17 cellular contexts compared by ENCODE assay signal in genomic region chr3:137509354-137510045, GRCh38.
DNase-seq lines count a peak whose midpoint lies in the region; ATAC-seq, FAIRE-seq and TF ChIP-seq lines count a peak whose summit lies in the region.
"Had no signal": no experiment of that assay in that cellular context is flagged by ENCODE, and none has a peak within 500 bp of the region (broad histone marks: within the 10 kb centered on the region; RNA-seq: fewer than 3 reads in every experiment).

No MANE protein-coding gene starts in this region.

- ATAC-seq in HepG2 (peak; percentile 87), right lobe of liver (no peak), aorta (ENCODE audit: low FRiP score) (peak; percentile 36)
- ATAC-seq in activated naive CD8-positive, alpha-beta T cell treated with anti-CD3 and anti-CD28 coated beads, Interleukin-2, amount 50 U/mL, for 24 hours = no peak
- ATAC-seq: left colon had no signal

- H3K4me3 ChIP-seq in HepG2 (replicated peaks in 1 of 3; ENCODE audit: insufficient read depth in 1 of 3, low read depth in 2 of 3, low read length in 3 of 3) (peak overlapping the region in 1 of 3 experiments; percentile 16; a peak in 1 of 6 replicates), right lobe of liver (no peak overlapping the region), H1 (ENCODE audit: extremely low read depth in 1 of 4, insufficient read depth in 2 of 4, low read depth in 3 of 4, low read length in 4 of 4) (no peak overlapping the region), aorta (ENCODE audit: low read length in 2 of 2) (no peak overlapping the region)
- H3K4me3 ChIP-seq: Peyer's patch, suprapubic skin had no signal

- peaks cover 0 to 13% (median 6%) of the 10 kb centered on the region in 7 donors for H3K9me3 Mint-ChIP-seq in CD14-positive monocyte
- peaks cover 6% of the 10 kb centered on the region for H3K9me3 Mint-ChIP-seq in activated naive CD8-positive, alpha-beta T cell treated with anti-CD3 and anti-CD28 coated beads, Interleukin-2, amount 50 U/mL, for 24 hours
- H3K9me3 Mint-ChIP-seq in activated T-cell treated with anti-CD3 and anti-CD28 coated beads, Interleukin-2, amount 50 U/mL, for 24 hours = peaks cover 2% of the 10 kb centered on the region

- no peak overlapping the region for H2BK5ac ChIP-seq in H1 (ENCODE audit: low read depth, low read length)

- no peak overlapping the region for H4K5ac ChIP-seq in H1 (ENCODE audit: insufficient read length, low read depth, low read length)

- H3K4me1 ChIP-seq in HepG2 (ENCODE audit: insufficient read depth, low read length) (peaks cover 12% of the 10 kb centered on the region), right lobe of liver (no peaks in the 10 kb centered on the region), H1 (replicated peaks in 1 of 4; ENCODE audit: control insufficient read depth in 3 of 4, insufficient read depth in 4 of 4, low read length in 3 of 4) (no peaks in the 10 kb centered on the region), aorta (ENCODE audit: control insufficient read depth in 1 of 2, insufficient read depth in 2 of 2, low read length in 2 of 2) (no peaks in the 10 kb centered on the region)
- H3K4me1 ChIP-seq: Peyer's patch, suprapubic skin had no signal

- TF ChIP-seq CTCF in HepG2 (CRISPR knock-in tag; IDR thresholded peaks at IDR 0.05) = no peak
- no peak for TF ChIP-seq CTCF in right lobe of liver (IDR thresholded peaks at IDR 0.05)
- no peak for TF ChIP-seq CTCF in H1 (IDR thresholded peaks at IDR 0.05; ENCODE audit: control extremely low read depth in 1 of 3, insufficient read depth in 1 of 3, low read depth in 1 of 3, low read length in 3 of 3)
- TF ChIP-seq CTCF in CD14-positive monocyte (IDR thresholded peaks at IDR 0.05) = no peak

- no peak for TF ChIP-seq EP300 in HepG2 (IDR thresholded peaks at IDR 0.05; ENCODE audit: low read depth in 2 of 2, low read length in 2 of 2)
- TF ChIP-seq EP300 in HepG2 (CRISPR knock-in tag; IDR thresholded peaks at IDR 0.05; ENCODE audit: borderline replicate concordance) = no peak
- no peak for TF ChIP-seq EP300 in H1 (IDR thresholded peaks at IDR 0.05; ENCODE audit: borderline replicate concordance in 1 of 2, low read depth in 2 of 2, low read length in 2 of 2)

- H2BK20ac ChIP-seq in H1 (ENCODE audit: low read length) = no peak overlapping the region

- no peak overlapping the region for H2BK12ac ChIP-seq in H1 (ENCODE audit: low read depth, low read length)

- H2BK120ac ChIP-seq in H1 (replicated peaks; ENCODE audit: low read depth, low read length) = no peak overlapping the region

- no peaks in the 10 kb centered on the region for H3K9me3 ChIP-seq in HepG2 (ENCODE audit: low read length)
- no peaks in the 10 kb centered on the region for H3K9me3 ChIP-seq in right lobe of liver
- H3K9me3 ChIP-seq in H1 (ENCODE audit: insufficient read depth in 2 of 2, low read depth in 1 of 2, low read length in 1 of 2) = no peaks in the 10 kb centered on the region
- no peaks in the 10 kb centered on the region for H3K9me3 ChIP-seq in aorta (ENCODE audit: control insufficient read depth, low read length)
- H3K9me3 ChIP-seq: Peyer's patch, suprapubic skin had no signal

- peak overlapping the region; percentile 18; the same call in 1 of the 2 replicates for H4K8ac ChIP-seq in H1 (ENCODE audit: extremely low read depth, insufficient read depth, low read length)

- H3K4me1 Mint-ChIP-seq in CD14-positive monocyte = no peaks in the 10 kb centered on the region
- H3K4me1 Mint-ChIP-seq in activated naive CD8-positive, alpha-beta T cell treated with anti-CD3 and anti-CD28 coated beads, Interleukin-2, amount 50 U/mL, for 24 hours = no peaks in the 10 kb centered on the region
- no peaks in the 10 kb centered on the region for H3K4me1 Mint-ChIP-seq in activated T-cell treated with anti-CD3 and anti-CD28 coated beads, Interleukin-2, amount 50 U/mL, for 24 hours (ENCODE audit: low read depth)

- FAIRE-seq in HepG2 (lab: Jason Lieb, UNC) (no peak), H1 (lab: Jason Lieb, UNC) (no peak)
- FAIRE-seq: endometrium had no signal

- no peak overlapping the region for H3K56ac ChIP-seq in H1 (replicated peaks; ENCODE audit: insufficient read length, low read depth, low read length)

- CTCF ChIA-PET in HepG2 (lab: Yijun Ruan, JAX; ENCODE audit: low intra/inter-chr PET ratio, low total read pairs) (no interaction called here), H1 (lab: Charles Lee; ENCODE audit: partially characterized antibody) (interaction anchor here (0.6 to 1.6 kb wide), 6 partner anchors 9 to 437 kb away, joined by 3 to 6 read pairs (median 3); no protein-coding TSS in a partner anchor)

- H2AFZ ChIP-seq in HepG2 (ENCODE audit: low read length) = no peak overlapping the region
- H2AFZ ChIP-seq in H1 (ENCODE audit: low read length) = 0 out of 2 replicates have a peak overlapping the region, but pooled peaks have one; percentile 10

- H3K18ac ChIP-seq in H1 (ENCODE audit: extremely low read depth, low read length) = no peak overlapping the region

- no peak overlapping the region for H3K27ac Mint-ChIP-seq in CD14-positive monocyte
- H3K27ac Mint-ChIP-seq in activated naive CD8-positive, alpha-beta T cell treated with anti-CD3 and anti-CD28 coated beads, Interleukin-2, amount 50 U/mL, for 24 hours = no peak overlapping the region
- H3K27ac Mint-ChIP-seq in activated T-cell treated with anti-CD3 and anti-CD28 coated beads, Interleukin-2, amount 50 U/mL, for 24 hours = no peak overlapping the region

- H3K36me3 Mint-ChIP-seq in CD14-positive monocyte = no peaks in the 10 kb centered on the region
- H3K36me3 Mint-ChIP-seq in activated naive CD8-positive, alpha-beta T cell treated with anti-CD3 and anti-CD28 coated beads, Interleukin-2, amount 50 U/mL, for 24 hours (ENCODE audit: low read depth) = no peaks in the 10 kb centered on the region
- no peaks in the 10 kb centered on the region for H3K36me3 Mint-ChIP-seq in activated T-cell treated with anti-CD3 and anti-CD28 coated beads, Interleukin-2, amount 50 U/mL, for 24 hours (ENCODE audit: low read depth)

- no TSS peak for BruUV-seq in HepG2 (replicated peaks; lab: Mats Ljungman, UMichigan)

- H3K79me2 ChIP-seq in HepG2 (ENCODE audit: insufficient read depth, low read length) (no peaks in the 10 kb centered on the region), H1 (ENCODE audit: control insufficient read depth in 1 of 2, insufficient read depth in 2 of 2, low read length in 2 of 2) (no peaks in the 10 kb centered on the region)

- POLR2A ChIA-PET in HepG2 (lab: Yijun Ruan, JAX) (no interaction called here), H1 (lab: Charles Lee; ENCODE audit: partially characterized antibody) (interaction anchor here (0.5 kb wide), 1 partner anchor 13 kb away, joined by 3 read pairs; no protein-coding TSS in a partner anchor)

- no peak overlapping the region for H3K9ac ChIP-seq in HepG2 (ENCODE audit: insufficient read depth, low read depth, low read length)
- H3K9ac ChIP-seq in H1 (replicated peaks in 1 of 4; ENCODE audit: extremely low read depth in 1 of 4, low read depth in 3 of 4, low read length in 3 of 4) = no peak overlapping the region

- no peak for TF ChIP-seq POLR2A in HepG2 (IDR thresholded peaks at IDR 0.05; ENCODE audit: insufficient read depth in 1 of 2, low read depth in 2 of 2, low read length in 2 of 2)
- no peak for TF ChIP-seq POLR2A in right lobe of liver (IDR thresholded peaks at IDR 0.05)
- no peak for TF ChIP-seq POLR2A in H1 (IDR thresholded peaks at IDR 0.05; ENCODE audit: control extremely low read depth in 1 of 2, low read depth in 2 of 2, low read length in 2 of 2)

- H3K23ac ChIP-seq in H1 (ENCODE audit: insufficient read length) = no peak overlapping the region

- H3K79me1 ChIP-seq in H1 (ENCODE audit: low read depth, low read length) = no peaks in the 10 kb centered on the region

- no peak overlapping the region for H4K91ac ChIP-seq in H1 (replicated peaks; ENCODE audit: insufficient read length, low read length)

- no peak overlapping the region for H3K4ac ChIP-seq in H1 (replicated peaks; ENCODE audit: insufficient read length, low read depth, low read length)

- TF ChIP-seq RAD21 in HepG2 (CRISPR knock-in tag; IDR thresholded peaks at IDR 0.05) = no peak
- TF ChIP-seq RAD21 in H1 (IDR thresholded peaks at IDR 0.05 in 1 of 2, conservative IDR thresholded peaks at IDR 0.05 in 1 of 2; ENCODE audit: low read depth in 2 of 2, low read length in 2 of 2) = no peak

- no peak overlapping the region for H3K14ac ChIP-seq in H1 (ENCODE audit: insufficient read length)

- in situ Hi-C loops in HepG2 (cut with HindIII; ENCODE audit: extremely low pct_ligation_motif_present, low pct_unique_long_range_greater_than_20kb) = no loop called here

- 0 out of 2 replicates have a peak overlapping the region, but pooled peaks have one; percentile 39 for H3K4me2 ChIP-seq in HepG2 (ENCODE audit: low read depth, low read length)
- no peak overlapping the region for H3K4me2 ChIP-seq in H1 (ENCODE audit: insufficient read depth in 1 of 2, low read depth in 2 of 2, low read length in 2 of 2)

- no peak overlapping the region for H2AK5ac ChIP-seq in H1 (ENCODE audit: low read depth, low read length)

- 2% methylated on average over 8 of the region's 29 CpGs for WGBS in HepG2 (ENCODE audit: low lambda C conversion rate)
- 54% methylated on average over 15 of the region's 29 CpGs for WGBS in right lobe of liver (ENCODE audit: insufficient coverage, low coverage, low lambda C conversion rate, missing lambda C conversion rate)
- 91% methylated on average over 29 of the region's 29 CpGs; no CpG with 5 or more reads in 1 of the 2 experiments for WGBS in H1 (ENCODE audit: extremely low coverage in 1 of 2, insufficient coverage in 1 of 2, insufficient read length in 1 of 2, insufficient replicate concordance in 2 of 2, low coverage in 1 of 2, low lambda C conversion rate in 2 of 2, missing lambda C conversion rate in 1 of 2), 2 experiments
- 54 to 60% methylated on average over 29 of the region's 29 CpGs for WGBS in aorta, 2 donors

- H3K4me3 Mint-ChIP-seq in CD14-positive monocyte = no peak overlapping the region
- no peak overlapping the region for H3K4me3 Mint-ChIP-seq in activated naive CD8-positive, alpha-beta T cell treated with anti-CD3 and anti-CD28 coated beads, Interleukin-2, amount 50 U/mL, for 24 hours
- H3K4me3 Mint-ChIP-seq in activated T-cell treated with anti-CD3 and anti-CD28 coated beads, Interleukin-2, amount 50 U/mL, for 24 hours = no peak overlapping the region

- H4K20me1 ChIP-seq in HepG2 (ENCODE audit: insufficient read depth, low read length) (no peaks in the 10 kb centered on the region), H1 (replicated peaks in 1 of 2; ENCODE audit: control insufficient read depth in 1 of 2, insufficient read depth in 2 of 2, low read length in 2 of 2) (no peaks in the 10 kb centered on the region)

- H3K27ac ChIP-seq in HepG2 (ENCODE audit: extremely low read length, insufficient read depth, low read length) = no peak overlapping the region
- no peak overlapping the region for H3K27ac ChIP-seq in right lobe of liver
- no peak overlapping the region for H3K27ac ChIP-seq in H1 (ENCODE audit: low read depth, low read length)
- no peak overlapping the region for H3K27ac ChIP-seq in aorta (ENCODE audit: low read depth in 1 of 2, low read length in 2 of 2)
- H3K27ac ChIP-seq: Peyer's patch, suprapubic skin had no signal

- intact Hi-C loops in HepG2 (cut with micrococcal nuclease; ENCODE audit: unreplicated experiment) (no loop called here), right lobe of liver (cut with DNase I) (no loop called here), aorta (cut with DNase I) (no loop called here), CD14-positive monocyte (cut with micrococcal nuclease) (no loop called here)

- DNase-seq in HepG2 (ENCODE audit: low spot score) (peak; percentile 50), right lobe of liver (no peak), NCI-H524 treated with DMSO at 0.1 percent for 48 hours (lab: John Stamatoyannopoulos, UW) (peak; percentile 76), H1 (ENCODE audit: low read depth in 1 of 2, low spot score in 2 of 2) (no peak), aorta (no peak), CD14-positive monocyte (ENCODE audit: low spot score) (no peak)
- DNase-seq in activated naive CD8-positive, alpha-beta T cell treated with anti-CD3 and anti-CD28 coated beads, Interleukin-2, amount 50 U/mL, for 24 hours = no peak
- DNase-seq in activated T-cell treated with anti-CD3 and anti-CD28 coated beads, Interleukin-2, amount 50 U/mL, for 24 hours = no peak
- DNase-seq: activated CD8-positive, alpha-beta memory T cell treated with anti-CD3 and anti-CD28 coated beads for 24 hours; Calu3; central memory CD4-positive, alpha-beta T cell; left colon; NCI-H226; Peyer's patch; stimulated activated CD4-positive, alpha-beta T cell treated with anti-CD3 and anti-CD28 coated beads, Interleukin-4, amount 100 ng/mL, for 24 hours had no signal

- no peak overlapping the region for H2BK15ac ChIP-seq in H1 (ENCODE audit: low read length)

- H3K36me3 ChIP-seq in HepG2 (replicated peaks in 1 of 2; ENCODE audit: control insufficient read depth in 1 of 2, insufficient read depth in 2 of 2, low read length in 2 of 2) = no peaks in the 10 kb centered on the region
- no peaks in the 10 kb centered on the region for H3K36me3 ChIP-seq in right lobe of liver
- no peaks in the 10 kb centered on the region for H3K36me3 ChIP-seq in H1 (ENCODE audit: control insufficient read depth in 2 of 4, insufficient read depth in 4 of 4, low read length in 3 of 4)
- H3K36me3 ChIP-seq in aorta (ENCODE audit: control insufficient read depth in 1 of 2, insufficient read depth in 2 of 2, low read length in 1 of 2) = no peaks in the 10 kb centered on the region
- H3K36me3 ChIP-seq: Peyer's patch, suprapubic skin had no signal

- no peaks in the 10 kb centered on the region for H3K27me3 Mint-ChIP-seq in CD14-positive monocyte (ENCODE audit: low read depth in 3 of 3)
- no peaks in the 10 kb centered on the region for H3K27me3 Mint-ChIP-seq in activated naive CD8-positive, alpha-beta T cell treated with anti-CD3 and anti-CD28 coated beads, Interleukin-2, amount 50 U/mL, for 24 hours
- H3K27me3 Mint-ChIP-seq in activated T-cell treated with anti-CD3 and anti-CD28 coated beads, Interleukin-2, amount 50 U/mL, for 24 hours = no peaks in the 10 kb centered on the region

- peaks cover 0 to 9% of the 10 kb centered on the region in 2 experiments; a peak in 1 of 5 replicates for H3K27me3 ChIP-seq in HepG2 (ENCODE audit: control insufficient read depth in 1 of 2, insufficient read depth in 2 of 2, low read length in 2 of 2)
- H3K27me3 ChIP-seq in right lobe of liver = no peaks in the 10 kb centered on the region
- H3K27me3 ChIP-seq in H1 (replicated peaks in 1 of 4; ENCODE audit: control insufficient read depth in 3 of 4, extremely low read depth in 1 of 4, insufficient read depth in 3 of 4, low read length in 3 of 4) = no peaks in the 10 kb centered on the region
- H3K27me3 ChIP-seq in aorta (ENCODE audit: control insufficient read depth in 1 of 2, insufficient read depth in 2 of 2, low read length in 1 of 2) = no peaks in the 10 kb centered on the region
- H3K27me3 ChIP-seq: Peyer's patch, suprapubic skin had no signal

- no peaks in the 10 kb centered on the region for H3K23me2 ChIP-seq in H1 (ENCODE audit: low read depth, low read length)

Comparison
In these comparisons a context has a peak if more than half of its experiments do, and no peak if none do; other contexts are left out.
1. ATAC-seq: peak in HepG2 (single experiment) and aorta (single experiment); none in right lobe of liver (0 of 4) and activated naive CD8-positive, alpha-beta T cell treated with anti-CD3 and anti-CD28 coated beads, Interleukin-2, amount 50 U/mL, for 24 hours (single experiment).
2. DNase-seq: peak in HepG2 (single experiment) and NCI-H524 treated with DMSO at 0.1 percent for 48 hours (single experiment); none in right lobe of liver (0 of 3), H1 (0 of 2), aorta (0 of 2), CD14-positive monocyte (single experiment), activated naive CD8-positive, alpha-beta T cell treated with anti-CD3 and anti-CD28 coated beads, Interleukin-2, amount 50 U/mL, for 24 hours (single experiment) and activated T-cell treated with anti-CD3 and anti-CD28 coated beads, Interleukin-2, amount 50 U/mL, for 24 hours (single experiment).